8 cellular contexts compared by ENCODE assay signal in genomic region chr7:100477871-100478248, GRCh38. TPM values are rescaled to one million over a fixed set of nuclear protein-coding genes. Genes with fewer than 3 reads are reported as not detected.
DNase-seq lines count a peak whose midpoint lies in the region; ATAC-seq and TF ChIP-seq lines count a peak whose summit lies in the region.

No MANE protein-coding gene starts in this region.

- POLR2A ChIA-PET in CD4-positive, alpha-beta T cell (lab: Charles Lee) = interaction anchor here (0.9 to 5.1 kb wide), 9 partner anchors 42 to 227 kb away, joined by 3 to 32 read pairs (median 8); partner anchors contain the start of genes AGFG2, FBXO24, LRCH4 and MEPCE

- H4K20me1 ChIP-seq in OCI-LY3 (ENCODE audit: insufficient read depth, low read length) = peaks cover 30% of the 10 kb centered on the region

- no peaks in the 10 kb centered on the region for H3K9me3 Mint-ChIP-seq in CD4-positive, alpha-beta T cell
- no peaks in the 10 kb centered on the region for H3K9me3 Mint-ChIP-seq in osteocyte (ENCODE audit: unreplicated experiment)

- H3K27ac Mint-ChIP-seq in CD4-positive, alpha-beta T cell = peak overlapping the region; percentile 73
- peak overlapping the region; percentile 87 for H3K27ac Mint-ChIP-seq in osteocyte (ENCODE audit: unreplicated experiment)

- no peak for TF ChIP-seq POLR2A in erythroblast (IDR thresholded peaks at IDR 0.05; ENCODE audit: low read length)

- H3K9me3 ChIP-seq in CD4-positive, alpha-beta T cell (ENCODE audit: control insufficient read depth, low read length) = no peaks in the 10 kb centered on the region
- H3K9me3 ChIP-seq in OCI-LY3 (ENCODE audit: insufficient read depth, low read length) = no peaks in the 10 kb centered on the region

- intact Hi-C loops in CD4-positive, alpha-beta T cell (cut with DNase I, micrococcal nuclease) = loop anchor here (2.0 to 10.0 kb wide), 4 partner anchors 41 to 377 kb away; partner anchors contain the start of genes SLC12A9 (in 2 of the 2) and PPP1R35 (in 1 of the 2)

- DNase-seq in CD4-positive, alpha-beta T cell = no peak
- DNase-seq in epithelial cell of esophagus (ENCODE audit: low read depth) (no peak), osteocyte (ENCODE audit: extremely low spot score, unreplicated experiment) (no peak), erythroblast (lab: John Stamatoyannopoulos, UW) (no peak)
- no peak for DNase-seq in effector CD4-positive, alpha-beta T cell

- no peak for TF ChIP-seq CTCF in CD4-positive, alpha-beta T cell (IDR thresholded peaks at IDR 0.05)
- TF ChIP-seq CTCF in OCI-LY3 (IDR thresholded peaks at IDR 0.05; ENCODE audit: low read depth, low read length) = no peak
- no peak for TF ChIP-seq CTCF in epithelial cell of esophagus (IDR thresholded peaks at IDR 0.05; ENCODE audit: insufficient read depth, low read depth, low read length, missing control alignments)
- no peak for TF ChIP-seq CTCF in osteocyte (IDR thresholded peaks at IDR 0.05)

- H3K4me3 ChIP-seq in OCI-LY3 (ENCODE audit: low read length) = peak overlapping the region; percentile 95
- peak overlapping the region; percentile 94 for H3K4me3 ChIP-seq in epithelial cell of esophagus (ENCODE audit: low read length)

- H3K4me2 ChIP-seq in OCI-LY3 (ENCODE audit: low read length) = peak overlapping the region; percentile 90

- peak overlapping the region; percentile 82 for H3K9ac ChIP-seq in OCI-LY3 (ENCODE audit: low read length)

- peak overlapping the region; percentile 97 for H3K4me3 Mint-ChIP-seq in CD4-positive, alpha-beta T cell
- H3K4me3 Mint-ChIP-seq in osteocyte (ENCODE audit: unreplicated experiment) = peak overlapping the region; percentile 89

- peaks cover 26% of the 10 kb centered on the region for H3K79me2 ChIP-seq in OCI-LY3 (ENCODE audit: low read length)

- no peak for ATAC-seq in CD4-positive, alpha-beta T cell (ENCODE audit: poor library complexity)
- ATAC-seq in GM19397 (IDR thresholded peaks at IDR 0.05; ENCODE audit: unreplicated experiment) (no peak), HG03196 (IDR thresholded peaks at IDR 0.05; ENCODE audit: unreplicated experiment) (no peak)

- H3K36me3 ChIP-seq in OCI-LY3 (replicated peaks; ENCODE audit: low read depth, low read length) = peaks cover 19% of the 10 kb centered on the region

- CTCF ChIA-PET in CD4-positive, alpha-beta T cell (lab: Charles Lee) = interaction anchor here (0.6 to 2.7 kb wide), 4 partner anchors 9 to 181 kb away, joined by 3 to 9 read pairs (median 3); partner anchors contain the start of gene FBXO24

- H2AFZ ChIP-seq in OCI-LY3 (ENCODE audit: low read depth, low read length) = no peak overlapping the region

- no peaks in the 10 kb centered on the region for H3K27me3 Mint-ChIP-seq in CD4-positive, alpha-beta T cell
- no peaks in the 10 kb centered on the region for H3K27me3 Mint-ChIP-seq in osteocyte (ENCODE audit: unreplicated experiment)

- peak overlapping the region; percentile 73 for H3K27ac ChIP-seq in CD4-positive, alpha-beta T cell (ENCODE audit: low read depth, low read length)
- H3K27ac ChIP-seq in OCI-LY3 (ENCODE audit: low read length) = peak overlapping the region; percentile 74

- no peaks in the 10 kb centered on the region for H3K27me3 ChIP-seq in CD4-positive, alpha-beta T cell (ENCODE audit: control insufficient read depth, insufficient read depth, low read length)
- H3K27me3 ChIP-seq in OCI-LY3 (ENCODE audit: low read depth, low read length) = no peaks in the 10 kb centered on the region

- peaks cover 44% of the 10 kb centered on the region for H3K4me1 ChIP-seq in OCI-LY3 (ENCODE audit: low read length)

- H3K4me1 Mint-ChIP-seq in CD4-positive, alpha-beta T cell (ENCODE audit: low read depth) = peaks cover 57% of the 10 kb centered on the region
- peaks cover 29% of the 10 kb centered on the region for H3K4me1 Mint-ChIP-seq in osteocyte (ENCODE audit: unreplicated experiment)

- H3K36me3 Mint-ChIP-seq in CD4-positive, alpha-beta T cell (ENCODE audit: low read depth) = peaks cover 43% of the 10 kb centered on the region
- peaks cover 4% of the 10 kb centered on the region for H3K36me3 Mint-ChIP-seq in osteocyte (ENCODE audit: unreplicated experiment)

RNA-seq across cellular contexts. Expression of gene TSC22D4, which starts 1.2 kb away (rescaled TPM):
- 10 to 100 TPM; 34.6 to 36.5 TPM for total RNA-seq in CD4-positive, alpha-beta T cell
- total RNA-seq in osteocyte = 46.8 and 46.9 TPM in 2 replicates

RNA-seq across cellular contexts. Expression of gene NYAP1, which starts 5.9 kb away (rescaled TPM):
- under 1 TPM; 0.66 to 0.75 TPM for total RNA-seq in CD4-positive, alpha-beta T cell
- total RNA-seq in osteocyte = 0.89 and 0.99 TPM in 2 replicates

RNA-seq across cellular contexts. Expression of gene SPACDR, which starts 13.8 kb away (rescaled TPM):
- total RNA-seq in CD4-positive, alpha-beta T cell = under 1 TPM; 0.64 to 0.93 TPM
- total RNA-seq in osteocyte = 0.46 TPM in 1 of 2 replicates, not detected in the other

RNA-seq across cellular contexts. Expression of gene PPP1R35, which starts 41.6 kb away (rescaled TPM):
- total RNA-seq in CD4-positive, alpha-beta T cell = 10 to 100 TPM; 42.9 to 47.0 TPM
- 22.8 and 32.1 TPM in 2 replicates for total RNA-seq in osteocyte

RNA-seq across cellular contexts. Expression of gene MEPCE, which starts 48.2 kb away (rescaled TPM):
- total RNA-seq in CD4-positive, alpha-beta T cell = 10 to 100 TPM; 52.6 to 57.0 TPM
- total RNA-seq in osteocyte = 50.0 and 50.1 TPM in 2 replicates
